25 cellular contexts compared by ENCODE assay signal in genomic region chr11:4466168-4466891, GRCh38. TPM values are rescaled to one million over a fixed set of nuclear protein-coding genes. Genes with fewer than 3 reads are reported as not detected.
"Had no signal": no experiment of that assay in that cellular context is flagged by ENCODE, and none has a peak within 500 bp of the region (broad histone marks: within the 10 kb centered on the region; RNA-seq: fewer than 3 reads in every experiment).

No MANE protein-coding gene starts in this region.

- H3K27ac Mint-ChIP-seq: activated CD4-positive, alpha-beta memory T cell treated with anti-CD3 and anti-CD28 coated beads, Interleukin-2, amount 10 ng/mL, durations not matched to agents 7 days and 5 days; activated CD8-positive, alpha-beta memory T cell treated with anti-CD3 and anti-CD28 coated beads, Interleukin-2, amount 10 ng/mL, durations not matched to agents 7 days and 5 days; activated naive CD8-positive, alpha-beta T cell treated with anti-CD3 and anti-CD28 coated beads for 36 hours; activated T-helper 17 cell treated with anti-CD3 and anti-CD28 coated beads, Interleukin-2, amount 50 U/mL, for 72 hours; dendritic cell treated with granulocyte-macrophage colony-stimulating factor and Interleukin-4, amounts not matched to agents 40 ng/mL and 50 ng/mL, for 4 days; nephron progenitor cell; progenitor cell of endocrine pancreas; stimulated activated naive CD8-positive, alpha-beta T cell treated with anti-CD3 and anti-CD28 coated beads, Interleukin-15, Interleukin-2, amounts not matched to agents 100 ng/mL and 50 ng/mL, for 24 hours had no signal

- H3K36me3 Mint-ChIP-seq: activated naive CD8-positive, alpha-beta T cell treated with anti-CD3 and anti-CD28 coated beads for 36 hours had no signal

- H3K27me3 Mint-ChIP-seq: activated naive CD8-positive, alpha-beta T cell treated with anti-CD3 and anti-CD28 coated beads for 36 hours; dendritic cell treated with granulocyte-macrophage colony-stimulating factor and Interleukin-4, amounts not matched to agents 40 ng/mL and 50 ng/mL, for 4 days; progenitor cell of endocrine pancreas had no signal

- H3K4me3 ChIP-seq: left lung had no signal

- H3K4me3 Mint-ChIP-seq: activated CD4-positive, alpha-beta memory T cell treated with anti-CD3 and anti-CD28 coated beads, Interleukin-2, amount 10 ng/mL, durations not matched to agents 7 days and 5 days; activated CD8-positive, alpha-beta memory T cell treated with anti-CD3 and anti-CD28 coated beads, Interleukin-2, amount 10 ng/mL, durations not matched to agents 7 days and 5 days; activated naive CD8-positive, alpha-beta T cell treated with anti-CD3 and anti-CD28 coated beads for 36 hours; activated T-helper 17 cell treated with anti-CD3 and anti-CD28 coated beads, Interleukin-2, amount 50 U/mL, for 72 hours; dendritic cell treated with granulocyte-macrophage colony-stimulating factor and Interleukin-4, amounts not matched to agents 40 ng/mL and 50 ng/mL, for 4 days; nephron progenitor cell; stimulated activated naive CD8-positive, alpha-beta T cell treated with anti-CD3 and anti-CD28 coated beads, Interleukin-15, Interleukin-2, amounts not matched to agents 100 ng/mL and 50 ng/mL, for 24 hours had no signal

- H3K36me3 ChIP-seq: left lung had no signal

- DNase-seq: activated CD4-positive, alpha-beta memory T cell treated with anti-CD3 and anti-CD28 coated beads, Interleukin-2, amount 10 ng/mL, durations not matched to agents 7 days and 5 days; activated CD4-positive, alpha-beta T cell treated with anti-CD3 and anti-CD28 coated beads for 48 hours; activated CD4-positive, CD25-positive, alpha-beta regulatory T cell; activated CD8-positive, alpha-beta memory T cell treated with anti-CD3 and anti-CD28 coated beads, Interleukin-2, amount 10 ng/mL, durations not matched to agents 7 days and 5 days; activated naive CD4-positive, alpha-beta T cell; activated naive CD8-positive, alpha-beta T cell treated with anti-CD3 and anti-CD28 coated beads for 36 hours; amniotic stem cell; effector memory CD4-positive, alpha-beta T cell; foreskin fibroblast; hippocampal formation; kidney; left lung; midbrain; nephron progenitor cell; stimulated activated CD4-positive, alpha-beta T cell treated with anti-CD3 and anti-CD28 coated beads, Interleukin-2, amount 100 ng/mL, for 24 hours; trophoblast cell had no signal

- ATAC-seq: activated CD8-positive, alpha-beta memory T cell treated with anti-CD3 and anti-CD28 coated beads, Interleukin-2, amount 10 ng/mL, durations not matched to agents 7 days and 5 days; activated T-helper 17 cell treated with anti-CD3 and anti-CD28 coated beads, Interleukin-2, amount 50 U/mL, for 72 hours; left lung had no signal

- H3K27me3 ChIP-seq: left lung had no signal

- H3K4me1 Mint-ChIP-seq: activated naive CD8-positive, alpha-beta T cell treated with anti-CD3 and anti-CD28 coated beads for 36 hours; activated T-helper 17 cell treated with anti-CD3 and anti-CD28 coated beads, Interleukin-2, amount 50 U/mL, for 72 hours had no signal

RNA-seq across cellular contexts. Expression of gene OR52K1, which starts 16.1 kb away (rescaled TPM):
- total RNA-seq: activated CD4-positive, alpha-beta memory T cell treated with anti-CD3 and anti-CD28 coated beads, Interleukin-2, amount 10 ng/mL, durations not matched to agents 7 days and 5 days; activated CD8-positive, alpha-beta memory T cell treated with anti-CD3 and anti-CD28 coated beads, Interleukin-2, amount 10 ng/mL, durations not matched to agents 7 days and 5 days; activated naive CD8-positive, alpha-beta T cell treated with anti-CD3 and anti-CD28 coated beads for 36 hours; chondrocyte; kidney; lung microvascular endothelial cell; myocyte; progenitor cell of endocrine pancreas; temporal lobe had no signal

RNA-seq across cellular contexts. Expression of gene OR52K2, which starts 17.2 kb away (rescaled TPM):
- total RNA-seq: activated CD4-positive, alpha-beta memory T cell treated with anti-CD3 and anti-CD28 coated beads, Interleukin-2, amount 10 ng/mL, durations not matched to agents 7 days and 5 days; activated CD8-positive, alpha-beta memory T cell treated with anti-CD3 and anti-CD28 coated beads, Interleukin-2, amount 10 ng/mL, durations not matched to agents 7 days and 5 days; activated naive CD8-positive, alpha-beta T cell treated with anti-CD3 and anti-CD28 coated beads for 36 hours; activated T-helper 17 cell treated with anti-CD3 and anti-CD28 coated beads, Interleukin-2, amount 50 U/mL, for 72 hours; chondrocyte; kidney; lung microvascular endothelial cell; myocyte; omental fat pad; progenitor cell of endocrine pancreas; temporal lobe had no signal
